16 cellular contexts compared by ENCODE assay signal in the genomic region with DNA sequence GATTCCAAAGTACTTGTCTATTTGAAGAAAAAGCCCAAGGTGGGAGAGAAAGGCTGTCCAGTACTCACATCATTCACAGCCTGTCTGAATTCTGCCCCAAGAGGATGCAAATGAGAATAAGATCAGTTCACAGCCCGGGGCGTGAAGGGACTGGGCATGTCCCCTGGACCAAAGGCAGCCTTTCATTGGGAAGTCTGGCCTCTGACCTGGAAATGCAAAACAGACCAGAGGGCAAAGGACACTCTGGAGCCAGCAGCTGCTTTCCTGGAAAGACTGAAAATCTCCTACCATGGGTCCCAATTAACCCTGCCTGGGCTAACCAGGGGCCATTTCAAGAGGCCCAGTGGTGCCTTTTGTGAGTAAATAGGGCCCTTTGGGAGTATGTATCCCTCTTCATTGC.
"Had no signal": no experiment of that assay in that cellular context is flagged by ENCODE, and none has a peak within 500 bp of the region (broad histone marks: within the 10 kb centered on the region; RNA-seq: fewer than 3 reads in every experiment).

No MANE protein-coding gene starts in this region.

- DNase-seq: activated CD4-positive, CD25-positive, alpha-beta regulatory T cell; activated naive CD4-positive, alpha-beta T cell treated with anti-CD3 and anti-CD28 coated beads, Interleukin-2, amount 50 U/mL, for 16 hours; adrenal gland; caudate nucleus; effector memory CD8-positive, alpha-beta T cell; erythroblast; kidney; lower lobe of right lung; midbrain; naive B cell; nucleus accumbens; stimulated activated CD4-positive, alpha-beta T cell treated with anti-CD3 and anti-CD28 coated beads, Interleukin-4, amount 100 ng/mL, for 24 hours; stimulated activated naive CD8-positive, alpha-beta T cell treated with anti-CD3 and anti-CD28 coated beads, Interleukin-15, amount 100 ng/mL, for 72 hours; T-helper 17 cell had no signal

- H3K36me3 ChIP-seq: adrenal gland, lower lobe of right lung, thoracic aorta had no signal

- H3K36me3 Mint-ChIP-seq: naive B cell had no signal

- H3K4me1 Mint-ChIP-seq: naive B cell; stimulated activated naive CD8-positive, alpha-beta T cell treated with anti-CD3 and anti-CD28 coated beads, Interleukin-15, amount 100 ng/mL, for 72 hours had no signal

- H3K4me3 ChIP-seq: adrenal gland, hepatocyte, lower lobe of right lung, thoracic aorta had no signal

- H3K4me1 ChIP-seq: adrenal gland, lower lobe of right lung had no signal

- H3K9me3 ChIP-seq: adrenal gland, lower lobe of right lung, thoracic aorta had no signal

- H3K27me3 ChIP-seq: adrenal gland, hepatocyte had no signal

- H3K27ac Mint-ChIP-seq: effector memory CD8-positive, alpha-beta T cell; naive B cell; stimulated activated naive CD8-positive, alpha-beta T cell treated with anti-CD3 and anti-CD28 coated beads, Interleukin-15, amount 100 ng/mL, for 72 hours; T-helper 17 cell had no signal

- H3K27ac ChIP-seq: adrenal gland, hepatocyte, lower lobe of right lung, thoracic aorta had no signal

- H3K9me3 Mint-ChIP-seq: effector memory CD8-positive, alpha-beta T cell; stimulated activated naive CD8-positive, alpha-beta T cell treated with anti-CD3 and anti-CD28 coated beads, Interleukin-15, amount 100 ng/mL, for 72 hours had no signal

- H3K4me3 Mint-ChIP-seq: effector memory CD8-positive, alpha-beta T cell; stimulated activated naive CD8-positive, alpha-beta T cell treated with anti-CD3 and anti-CD28 coated beads, Interleukin-15, amount 100 ng/mL, for 72 hours; T-helper 17 cell had no signal
